10 cellular contexts compared by ENCODE assay signal in the genomic region with DNA sequence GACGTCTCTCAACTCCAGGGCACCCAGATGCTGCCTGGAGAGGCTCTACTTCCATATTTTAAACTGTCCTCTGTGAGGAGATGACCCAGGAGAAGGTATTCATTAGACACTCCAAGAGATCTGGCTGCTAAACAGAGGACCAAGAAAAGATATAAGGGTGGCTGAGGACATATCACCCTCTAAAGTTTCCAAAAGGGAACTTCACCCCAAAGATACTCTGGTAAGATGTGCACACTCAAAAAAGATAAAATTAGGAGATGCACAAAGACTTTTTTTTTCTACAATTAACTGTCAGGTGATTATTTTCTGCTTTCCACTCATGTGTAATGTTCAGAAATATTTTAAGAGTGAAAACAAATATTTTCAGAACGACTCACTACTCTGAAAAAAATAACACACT. TPM values are rescaled to one million over a fixed set of nuclear protein-coding genes. Genes with fewer than 3 reads are reported as not detected.
DNase-seq lines count a peak whose midpoint lies in the region; ATAC-seq and TF ChIP-seq lines count a peak whose summit lies in the region.
"Had no signal": no experiment of that assay in that cellular context is flagged by ENCODE, and none has a peak within 500 bp of the region (broad histone marks: within the 10 kb centered on the region; RNA-seq: fewer than 3 reads in every experiment).

No MANE protein-coding gene starts in this region.

- H3K4me1 Mint-ChIP-seq in activated CD4-positive, alpha-beta T cell treated with anti-CD3 and anti-CD28 coated beads, Interleukin-2, amount 10 ng/mL, durations not matched to agents 24 days and 14 days = peaks cover 12% of the 10 kb centered on the region

- H3K4me3 ChIP-seq in Panc1 (ENCODE audit: low read depth in 2 of 2, low read length in 2 of 2) = peak overlapping the region; percentile 82 to 96
- peak overlapping the region; percentile 79 for H3K4me3 ChIP-seq in epithelial cell of proximal tubule (ENCODE audit: low read depth, low read length)
- H3K4me3 ChIP-seq in skeletal muscle satellite cell (ENCODE audit: low read length) = peak overlapping the region; percentile 92
- no peak overlapping the region for H3K4me3 ChIP-seq in trophoblast cell (ENCODE audit: low read depth, low read length)

- H2AK5ac ChIP-seq in trophoblast cell (ENCODE audit: low read length) = no peak overlapping the region

- peaks cover 10% of the 10 kb centered on the region for H3K36me3 Mint-ChIP-seq in activated CD4-positive, alpha-beta T cell treated with anti-CD3 and anti-CD28 coated beads, Interleukin-2, amount 10 ng/mL, durations not matched to agents 24 days and 14 days (ENCODE audit: low read depth)

- H3K14ac ChIP-seq in trophoblast cell (ENCODE audit: low read length) = no peak overlapping the region

- no peak overlapping the region for H2BK12ac ChIP-seq in trophoblast cell (ENCODE audit: low read length)

- no peak overlapping the region for H2AFZ ChIP-seq in trophoblast cell (ENCODE audit: insufficient read depth, low read length, poor library complexity)

- no peak for DNase-seq in activated CD4-positive, alpha-beta T cell treated with anti-CD3 and anti-CD28 coated beads, Interleukin-2, amount 10 ng/mL, durations not matched to agents 24 days and 14 days
- no peak for DNase-seq in activated CD4-positive, alpha-beta T cell treated with anti-CD3 and anti-CD28 coated beads, Interleukin-2, amount 50 U/mL, for 1 hour
- DNase-seq in Panc1 (ENCODE audit: low read depth, low spot score) (no peak), epithelial cell of proximal tubule (ENCODE audit: low read depth) (no peak), NCI-H524 treated with DMSO at 0.1 percent for 48 hours (lab: John Stamatoyannopoulos, UW) (no peak), trophoblast cell (no peak), hippocampal formation (lab: John Stamatoyannopoulos, UW) (no peak)
- DNase-seq: activated effector memory CD4-positive, alpha-beta T cell treated with Interleukin-2 at 50 U/mL for 16 hours; substantia nigra had no signal

- peaks cover 10% of the 10 kb centered on the region for H3K79me2 ChIP-seq in trophoblast cell (ENCODE audit: control insufficient read depth, insufficient read depth, low read length, poor library complexity)

- intact Hi-C loops in activated CD4-positive, alpha-beta T cell treated with anti-CD3 and anti-CD28 coated beads, Interleukin-2, amount 10 ng/mL, durations not matched to agents 24 days and 14 days (cut with micrococcal nuclease) = no loop called here
- intact Hi-C loops in Panc1 (cut with micrococcal nuclease; ENCODE audit: unreplicated experiment) = loop anchor here (5.0 kb wide), 1 partner anchor 90 kb away; no protein-coding TSS in a partner anchor

- H3K36me3 ChIP-seq in Panc1 (ENCODE audit: control insufficient read depth, insufficient read depth, low read length) (no peaks in the 10 kb centered on the region; the same call in 1 of the 2 replicates), skeletal muscle satellite cell (ENCODE audit: insufficient read depth, low read length) (no peaks in the 10 kb centered on the region), trophoblast cell (ENCODE audit: control insufficient read depth in 1 of 2, insufficient read depth in 2 of 2, low read length in 2 of 2) (peaks cover 2 to 7% of the 10 kb centered on the region in 2 experiments)

- H3K27ac Mint-ChIP-seq in activated CD4-positive, alpha-beta T cell treated with anti-CD3 and anti-CD28 coated beads, Interleukin-2, amount 10 ng/mL, durations not matched to agents 24 days and 14 days = no peak overlapping the region

- H3K4me3 Mint-ChIP-seq in activated CD4-positive, alpha-beta T cell treated with anti-CD3 and anti-CD28 coated beads, Interleukin-2, amount 10 ng/mL, durations not matched to agents 24 days and 14 days = peak overlapping the region; percentile 94

- H3K23ac ChIP-seq in trophoblast cell (ENCODE audit: low read length) = no peak overlapping the region

- H3K18ac ChIP-seq in trophoblast cell (ENCODE audit: low read length) = no peak overlapping the region

- in situ Hi-C loops in Panc1 (cut with HindIII; ENCODE audit: low pct_unique_long_range_greater_than_20kb, low sequenced_read_pairs) = no loop called here

- POLR2A ChIA-PET in Panc1 (lab: Charles Lee) = no interaction called here

- no peak overlapping the region for H2BK120ac ChIP-seq in trophoblast cell (ENCODE audit: insufficient read depth, low read length, poor library complexity)

- H4K12ac ChIP-seq in trophoblast cell (ENCODE audit: low read depth, low read length) = no peak overlapping the region

- CTCF ChIA-PET in Panc1 (lab: Charles Lee) = no interaction called here

- H3K4me2 ChIP-seq in skeletal muscle satellite cell (ENCODE audit: low read length) = peak overlapping the region; percentile 94
- H3K4me2 ChIP-seq in trophoblast cell (ENCODE audit: low read length) = no peak overlapping the region

- H2BK5ac ChIP-seq in trophoblast cell (ENCODE audit: low read depth, low read length, poor library complexity) = no peak overlapping the region

- H3K27me3 ChIP-seq in Panc1 (ENCODE audit: control insufficient read depth, insufficient read depth, low read length) (no peaks in the 10 kb centered on the region), skeletal muscle satellite cell (ENCODE audit: control insufficient read depth, insufficient read depth, low read length) (no peaks in the 10 kb centered on the region), trophoblast cell (ENCODE audit: insufficient read depth, low read length) (no peaks in the 10 kb centered on the region)

- H3K27ac ChIP-seq in Panc1 (ENCODE audit: low read length) (peak overlapping the region; percentile 94; the same call in 1 of the 2 replicates), trophoblast cell (ENCODE audit: low read depth, low read length) (no peak overlapping the region)

- no peak overlapping the region for H4K91ac ChIP-seq in trophoblast cell (ENCODE audit: low read depth, low read length)

- BruUV-seq in Panc1 (replicated peaks; lab: Mats Ljungman, UMichigan) = TSS peak; percentile 71

- WGBS in trophoblast cell (ENCODE audit: extremely low coverage, insufficient coverage, insufficient read length) = no CpG with 5 or more reads among the region's 2 CpGs

- peaks cover 29% of the 10 kb centered on the region for H3K9me3 ChIP-seq in Panc1 (ENCODE audit: control insufficient read depth, insufficient read depth, low read depth, low read length)
- no peaks in the 10 kb centered on the region for H3K9me3 ChIP-seq in skeletal muscle satellite cell (replicated peaks; ENCODE audit: low read length)
- peaks cover 2% of the 10 kb centered on the region for H3K9me3 ChIP-seq in trophoblast cell (ENCODE audit: insufficient read depth, low read depth, low read length)

- H4K8ac ChIP-seq in trophoblast cell (ENCODE audit: low read depth, low read length) = no peak overlapping the region

- peaks cover 2% of the 10 kb centered on the region for H3K27me3 Mint-ChIP-seq in activated CD4-positive, alpha-beta T cell treated with anti-CD3 and anti-CD28 coated beads, Interleukin-2, amount 10 ng/mL, durations not matched to agents 24 days and 14 days

- ATAC-seq in Panc1 = no peak

- H3K79me1 ChIP-seq in trophoblast cell (ENCODE audit: low read length) = peaks cover 7% of the 10 kb centered on the region

- TF ChIP-seq CTCF in Panc1 (IDR thresholded peaks at IDR 0.05) = peak; percentile 21
- TF ChIP-seq CTCF in epithelial cell of proximal tubule (conservative IDR thresholded peaks at IDR 0.05; ENCODE audit: low read depth, low read length) = no peak

- H3K4ac ChIP-seq in trophoblast cell (ENCODE audit: low read depth, low read length) = no peak overlapping the region

- H3K9ac ChIP-seq in skeletal muscle satellite cell (ENCODE audit: low read depth, low read length) (peak overlapping the region; percentile 90), trophoblast cell (ENCODE audit: low read length) (no peak overlapping the region)

- H3K4me1 ChIP-seq in Panc1 (ENCODE audit: control insufficient read depth, insufficient read depth, low read length) (peaks cover 12% of the 10 kb centered on the region), skeletal muscle satellite cell (ENCODE audit: control insufficient read depth, insufficient read depth, low read length) (peaks cover 12% of the 10 kb centered on the region), trophoblast cell (ENCODE audit: control insufficient read depth in 1 of 2, insufficient read depth in 2 of 2, low read length in 2 of 2) (peaks cover 0 to 8% of the 10 kb centered on the region in 2 experiments)

- peaks cover 12% of the 10 kb centered on the region for H3K9me3 Mint-ChIP-seq in activated CD4-positive, alpha-beta T cell treated with anti-CD3 and anti-CD28 coated beads, Interleukin-2, amount 10 ng/mL, durations not matched to agents 24 days and 14 days

RNA-seq across cellular contexts. Expression of a gene that starts 1.4 kb away (rescaled TPM):
- total RNA-seq in activated CD4-positive, alpha-beta T cell treated with anti-CD3 and anti-CD28 coated beads, Interleukin-2, amount 10 ng/mL, durations not matched to agents 24 days and 14 days = 2.8 TPM in 2 replicates
- total RNA-seq in Panc1 (2021; ENCODE audit: unreplicated experiment) (6.4 TPM), epithelial cell of proximal tubule (2.3 and 4.7 TPM in 2 replicates)
- polyA plus RNA-seq in Panc1 (2012; ENCODE audit: insufficient read length) = 2.6 TPM
- 3.3 and 4.8 TPM in 2 replicates for total RNA-seq in skeletal muscle satellite cell (2012; rRNA removed)
- 4.7 and 5.0 TPM in 2 replicates for polyA plus RNA-seq in trophoblast cell (2013)

RNA-seq across cellular contexts. Expression of a gene that starts 26.9 kb away (rescaled TPM):
- 6.2 and 6.7 TPM in 2 replicates for total RNA-seq in activated CD4-positive, alpha-beta T cell treated with anti-CD3 and anti-CD28 coated beads, Interleukin-2, amount 10 ng/mL, durations not matched to agents 24 days and 14 days
- total RNA-seq in Panc1 (2021; ENCODE audit: unreplicated experiment) (13.9 TPM), epithelial cell of proximal tubule (7.9 and 11.3 TPM in 2 replicates)
- 6.7 TPM for polyA plus RNA-seq in Panc1 (2012; ENCODE audit: insufficient read length)
- total RNA-seq in skeletal muscle satellite cell (2012; rRNA removed) = 6.8 and 7.6 TPM in 2 replicates
- polyA plus RNA-seq in trophoblast cell (2013) = 7.1 and 7.2 TPM in 2 replicates
